Comparison of ENCODE assay signal across 8 cellular contexts in the genomic region with DNA sequence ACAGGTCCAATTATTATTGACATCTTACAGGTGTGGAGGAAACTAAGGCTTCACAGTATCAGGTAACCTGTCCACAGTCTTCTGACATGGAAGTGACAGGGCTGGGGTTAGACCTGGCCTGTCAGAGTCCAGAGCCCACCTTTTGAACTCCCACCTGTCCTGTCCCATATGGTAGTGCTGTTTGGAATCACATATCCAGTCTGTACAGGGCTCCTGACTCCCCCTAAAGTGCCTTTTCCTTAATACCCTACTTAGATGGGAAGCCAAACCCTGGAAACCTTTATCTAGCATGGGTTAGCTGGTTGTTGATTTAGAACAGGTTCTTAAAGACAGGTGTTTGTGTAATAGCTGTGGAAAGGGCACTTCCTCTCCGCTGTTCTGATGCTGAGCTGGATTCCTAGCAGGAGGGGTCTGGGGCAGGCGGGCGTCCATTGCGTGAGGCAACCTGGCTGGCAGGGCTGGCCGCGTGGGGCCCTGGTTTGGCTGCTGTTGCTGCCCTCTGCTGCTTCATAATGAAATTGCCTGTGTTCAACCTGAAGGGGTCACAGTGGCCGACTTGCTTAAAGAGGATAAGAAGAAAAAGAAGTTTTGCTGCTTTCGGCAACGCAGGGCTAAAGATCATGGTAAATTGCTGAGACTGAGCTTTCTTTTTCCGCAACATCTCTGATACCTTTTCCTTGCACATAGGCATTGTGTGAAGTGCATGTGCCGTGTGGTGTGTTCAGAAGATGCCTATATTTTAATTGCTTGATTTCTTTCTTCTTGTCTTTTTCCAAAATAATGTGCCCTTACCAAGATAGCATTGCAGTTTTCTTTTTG.
A peak's percentile ranks its signal among the peaks of the same experiment; 100 is the strongest.
DNase-seq lines count a peak whose midpoint lies in the region; ATAC-seq and TF ChIP-seq lines count a peak whose summit lies in the region.

No MANE protein-coding gene starts in this region.

- H2BK15ac ChIP-seq in IMR-90 (ENCODE audit: low read depth, low read length): no peak overlapping the region

- BruUV-seq in IMR-90 (replicated peaks; lab: Mats Ljungman, UMichigan): no TSS peak

- H4K91ac ChIP-seq in IMR-90 (ENCODE audit: insufficient read depth, low read depth, low read length): no peak overlapping the region

- DNase-seq in AG08395 (ENCODE audit: low spot score): peak; percentile 75
- peak; percentile 53 for DNase-seq in IMR-90
- DNase-seq in RPMI8226: peak; percentile 84
- DNase-seq in activated T-helper 9 cell treated with anti-CD3 and anti-CD28 coated beads, Interleukin-2, amount 50 U/mL, for 16 hours (ENCODE audit: low read depth): peak; percentile 14
- DNase-seq in foreskin melanocyte: peak; percentile 41
- peak in 47 of 56 donors; percentile 13 to 73 (median 35) for DNase-seq in nucleus accumbens (lab: John Stamatoyannopoulos, UW)
- peak; percentile 41 for DNase-seq in thoracic aorta (ENCODE audit: low spot score)

- H2BK120ac ChIP-seq in IMR-90 (ENCODE audit: low read depth, low read length): no peak overlapping the region

- intact Hi-C loops in IMR-90 (cut with micrococcal nuclease): loop anchor here (1.0 to 5.0 kb wide), 5 partner anchors 335 to 598 kb away; no protein-coding TSS in a partner anchor

- no peak overlapping the region for H3K14ac ChIP-seq in IMR-90 (replicated peaks; ENCODE audit: low read depth, low read length)

- no peak overlapping the region for H3K4me2 ChIP-seq in IMR-90 (ENCODE audit: low read depth, low read length)

- POLR2A ChIA-PET in IMR-90 (lab: Charles Lee; ENCODE audit: unreplicated experiment): no interaction called here

- H2BK5ac ChIP-seq in IMR-90 (ENCODE audit: low read depth, low read length, poor library complexity, severe bottlenecking): no peak overlapping the region

- H3K9me1 ChIP-seq in IMR-90 (ENCODE audit: insufficient read depth, low read length): no peaks in the 10 kb centered on the region

- no peaks in the 10 kb centered on the region for H4K20me1 ChIP-seq in IMR-90 (ENCODE audit: insufficient read depth, low read length)

- no peak overlapping the region for H3K9ac ChIP-seq in IMR-90 (ENCODE audit: low read depth, low read length)

- no peaks in the 10 kb centered on the region for H3K36me3 ChIP-seq in IMR-90 (ENCODE audit: control insufficient read depth, insufficient read depth, low read length)
- no peaks in the 10 kb centered on the region for H3K36me3 ChIP-seq in thoracic aorta

- CTCF ChIA-PET in IMR-90 (lab: Yijun Ruan, JAX): interaction anchor here (0.6 to 1.3 kb wide), 6 partner anchors 10 to 848 kb away, joined by 3 to 4 read pairs (median 3); no protein-coding TSS in a partner anchor

- no peaks in the 10 kb centered on the region for H3K4me1 ChIP-seq in IMR-90 (ENCODE audit: control insufficient read depth, insufficient read depth, low read length)
- H3K4me1 ChIP-seq in thoracic aorta (ENCODE audit: control insufficient read depth in 1 of 2, low read depth in 2 of 2): peaks cover 0 to 3% of the 10 kb centered on the region in 2 donors

- no peak overlapping the region for H4K5ac ChIP-seq in IMR-90 (ENCODE audit: low read depth, low read length)

- H3K9me3 ChIP-seq in IMR-90 (ENCODE audit: control insufficient read depth, insufficient read depth, low read length) (no peaks in the 10 kb centered on the region), thoracic aorta (no peaks in the 10 kb centered on the region)

- ATAC-seq in GM18907 (IDR thresholded peaks at IDR 0.05; ENCODE audit: unreplicated experiment) (peak; percentile 63), IMR-90 (ENCODE audit: low read depth) (peak; percentile 97), thoracic aorta (ENCODE audit: insufficient number of reproducible peaks, low FRiP score, low read depth) (no peak)

- H3K56ac ChIP-seq in IMR-90 (ENCODE audit: extremely low read depth, insufficient read depth, low read length): no peak overlapping the region

- no peak overlapping the region for H4K8ac ChIP-seq in IMR-90 (ENCODE audit: low read depth in 2 of 2, low read length in 2 of 2)

- TF ChIP-seq CTCF in IMR-90 (conservative IDR thresholded peaks at IDR 0.05; ENCODE audit: low read depth, low read length) (peak; percentile 79), thoracic aorta (IDR thresholded peaks at IDR 0.05) (peak; percentile 76)

- H3K27me3 ChIP-seq in IMR-90 (ENCODE audit: control insufficient read depth, insufficient read depth, low read length) (peaks cover 5% of the 10 kb centered on the region; the same call in 1 of the 2 replicates), thoracic aorta (replicated peaks; ENCODE audit: insufficient read depth) (no peaks in the 10 kb centered on the region)

- H3K18ac ChIP-seq in IMR-90 (ENCODE audit: low read depth, low read length): no peak overlapping the region

- no peak overlapping the region for H2AK5ac ChIP-seq in IMR-90 (ENCODE audit: low read depth, low read length)

- TF ChIP-seq POLR2A in IMR-90 (IDR thresholded peaks at IDR 0.05; ENCODE audit: low read depth, low read length): no peak

- no peak overlapping the region for H3K23ac ChIP-seq in IMR-90 (ENCODE audit: low read depth, low read length)

- no peak overlapping the region for H2AK9ac ChIP-seq in IMR-90 (replicated peaks; ENCODE audit: low read depth, low read length, poor library complexity)

- no peaks in the 10 kb centered on the region for H3K79me1 ChIP-seq in IMR-90 (ENCODE audit: low read depth in 1 of 2, low read length in 2 of 2)

- H2AFZ ChIP-seq in IMR-90 (replicated peaks; ENCODE audit: low read length, poor library complexity): peak overlapping the region; percentile 11

- no peak overlapping the region for H3K4me3 ChIP-seq in IMR-90 (ENCODE audit: insufficient read depth, low read depth, low read length)
- H3K4me3 ChIP-seq in thoracic aorta: no peak overlapping the region

- peak; percentile 74 for TF ChIP-seq RAD21 in IMR-90 (IDR thresholded peaks at IDR 0.05; ENCODE audit: low read length)

- no peak overlapping the region for H3K4ac ChIP-seq in IMR-90 (ENCODE audit: low read depth, low read length)

- no CpG with 5 or more reads among the region's 11 CpGs for WGBS in IMR-90 (ENCODE audit: extremely low coverage in 2 of 2, insufficient read length in 1 of 2), 2 experiments

- no peak overlapping the region for H3K27ac ChIP-seq in IMR-90 (ENCODE audit: insufficient read depth, low read length)
- H3K27ac ChIP-seq in thoracic aorta: no peak overlapping the region

- no peak overlapping the region for H2BK20ac ChIP-seq in IMR-90 (ENCODE audit: low read depth, low read length)

- dilution Hi-C loops in IMR-90 (cut with HindIII; ENCODE audit: low sequenced_read_pairs, unreplicated experiment): no loop called here

- in situ Hi-C loops in IMR-90 (cut with MboI; ENCODE audit: low sequenced_read_pairs): loop anchor here (5.0 to 25.0 kb wide), 4 partner anchors 335 to 598 kb away; no protein-coding TSS in a partner anchor

TF ChIP-seq in IMR-90, 13 proteins besides CTCF, POLR2A, EP300 and RAD21:
- TF ChIP-seq MAZ (IDR thresholded peaks at IDR 0.05; ENCODE audit: borderline replicate concordance, low read depth, low read length) (no peak), SMC3 (IDR thresholded peaks at IDR 0.05; ENCODE audit: low read depth, low read length) (peak; percentile 71)
TF ChIP-seq in IMR-90: peak in this region for 1.

Comparison
In these comparisons a context has a peak if more than half of its experiments do, and no peak if none do; other contexts are left out.
1. DNase-seq: peak in every context shown above with its lines; median percentile 84 in RPMI8226; 75 in AG08395; 53 in IMR-90; 41 in foreskin melanocyte; 41 in thoracic aorta; 35 in nucleus accumbens; 14 in activated T-helper 9 cell treated with anti-CD3 and anti-CD28 coated beads, Interleukin-2, amount 50 U/mL, for 16 hours.